Comparison of ENCODE assay signal across 8 cellular contexts in the genomic region with DNA sequence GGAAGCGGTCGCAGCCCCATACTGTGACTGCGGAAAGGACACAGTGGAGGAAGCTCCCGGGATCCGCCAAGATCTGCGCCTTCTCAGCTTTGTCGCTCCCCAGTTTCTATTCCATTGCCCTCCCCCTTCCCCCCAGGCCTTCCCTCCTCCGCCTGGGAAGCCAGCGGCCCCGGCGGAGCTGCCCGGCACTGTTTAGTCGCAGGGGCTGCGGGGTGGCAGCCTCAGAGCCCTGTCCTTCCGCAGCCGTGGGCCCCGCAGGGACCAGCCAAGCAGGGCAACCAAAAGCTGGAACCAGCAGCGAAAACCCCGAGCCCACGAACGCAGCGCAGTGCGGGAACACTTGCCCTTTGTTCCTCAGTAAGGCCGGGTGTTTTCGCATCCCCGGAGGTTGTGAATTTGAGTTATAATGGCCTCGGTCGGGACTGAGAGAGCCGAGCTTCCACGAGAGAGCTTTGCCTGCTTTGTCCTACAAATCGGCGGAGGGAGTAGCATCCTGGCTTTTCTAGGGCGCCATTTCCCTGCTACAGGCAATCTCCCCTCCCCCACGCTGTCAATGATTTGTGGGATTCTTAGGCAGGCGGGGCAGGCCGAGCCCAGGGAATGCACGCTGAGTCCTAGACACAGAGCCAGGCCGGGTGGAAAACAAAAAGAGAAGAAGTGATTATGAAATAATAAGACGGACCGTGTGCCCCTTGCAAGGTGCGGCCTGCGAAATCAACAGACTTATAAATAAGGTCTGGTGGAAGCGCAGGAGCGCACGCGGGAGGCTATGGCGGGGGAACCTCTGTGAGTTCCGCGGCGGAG. TPM values are rescaled to one million over a fixed set of nuclear protein-coding genes. Genes with fewer than 3 reads are reported as not detected.
A peak's percentile ranks its signal among the peaks of the same experiment; 100 is the strongest.
DNase-seq lines count a peak whose midpoint lies in the region; ATAC-seq, FAIRE-seq and TF ChIP-seq lines count a peak whose summit lies in the region.

No MANE protein-coding gene starts in this region.

- POLR2A ChIA-PET in activated B cell treated with CpG ODN at 0.5 μM for 24 hours (lab: Charles Lee): interaction anchor here (1.1 kb wide), 1 partner anchor 9 kb away, joined by 3 read pairs; no protein-coding TSS in a partner anchor

- intact Hi-C loops in activated B cell treated with CpG ODN at 0.5 μM for 24 hours (cut with micrococcal nuclease): loop anchor here (1.0 to 10.0 kb wide), 2 partner anchors 20 to 1607 kb away; no protein-coding TSS in a partner anchor

- CTCF ChIA-PET in activated B cell treated with CpG ODN at 0.5 μM for 24 hours (lab: Charles Lee): interaction anchor here (0.8 kb wide), 1 partner anchor 19 kb away, joined by 3 read pairs; no protein-coding TSS in a partner anchor

- H3K4me3 ChIP-seq in neural progenitor cell: peak overlapping the region; percentile 95

- H3K36me3 Mint-ChIP-seq in activated B cell treated with CpG ODN at 0.5 μM for 24 hours (ENCODE audit: low read depth) (no peaks in the 10 kb centered on the region), neural progenitor cell (peaks cover 5% of the 10 kb centered on the region)

- peak overlapping the region; percentile 87 for H3K4me2 ChIP-seq in neural progenitor cell

- H3K9me3 ChIP-seq in neural progenitor cell (ENCODE audit: low read depth): no peaks in the 10 kb centered on the region

- peaks cover 47% of the 10 kb centered on the region for H3K4me1 Mint-ChIP-seq in activated B cell treated with CpG ODN at 0.5 μM for 24 hours
- peaks cover 48% of the 10 kb centered on the region for H3K4me1 Mint-ChIP-seq in neural progenitor cell

- peaks cover 14% of the 10 kb centered on the region for H4K20me1 ChIP-seq in neural progenitor cell (ENCODE audit: low read depth)

- H3K4me3 Mint-ChIP-seq in activated B cell treated with CpG ODN at 0.5 μM for 24 hours (peak overlapping the region; percentile 21), neural progenitor cell (peak overlapping the region; percentile 98)

- DNase-seq in COR-L47 (lab: John Stamatoyannopoulos, UW): peak; percentile 94
- DNase-seq in NCI-H1417 treated with DMSO at 0.1 percent for 48 hours (lab: John Stamatoyannopoulos, UW): peak; percentile 77
- DNase-seq in activated B cell treated with CpG ODN at 0.5 μM for 24 hours: no peak
- peak; percentile 86 for DNase-seq in glomerular visceral epithelial cell (ENCODE audit: extremely low spot score)
- peak; percentile 92 for DNase-seq in neural progenitor cell (ENCODE audit: low spot score)
- DNase-seq in T-helper 9 cell: no peak
- DNase-seq in GM12892 (ENCODE audit: insufficient read length): no peak

- no peak overlapping the region for H3K27ac ChIP-seq in neural progenitor cell

- H3K9ac ChIP-seq in neural progenitor cell: peak overlapping the region; percentile 1

- peak overlapping the region; percentile 69 for H2AFZ ChIP-seq in neural progenitor cell (replicated peaks)

- no peak for TF ChIP-seq POLR2A in GM12892 (IDR thresholded peaks at IDR 0.05; ENCODE audit: low read depth, low read length)

- peaks cover 22% of the 10 kb centered on the region for H3K4me1 ChIP-seq in neural progenitor cell

- no peak for FAIRE-seq in GM12892 (lab: Jason Lieb, UNC)

- no peaks in the 10 kb centered on the region for H3K36me3 ChIP-seq in neural progenitor cell

- peaks cover 38% of the 10 kb centered on the region for H3F3A ChIP-seq in neural progenitor cell (ENCODE audit: low read depth)

- H3K27me3 ChIP-seq in neural progenitor cell: peaks cover 40% of the 10 kb centered on the region

- peaks cover 11% of the 10 kb centered on the region for H3K79me2 ChIP-seq in neural progenitor cell (ENCODE audit: low read depth)

- ATAC-seq in activated B cell treated with CpG ODN at 0.5 μM for 24 hours (ENCODE audit: low read depth) (no peak), GM18870 (IDR thresholded peaks at IDR 0.05; ENCODE audit: unreplicated experiment) (no peak)

- H3K9me3 Mint-ChIP-seq in activated B cell treated with CpG ODN at 0.5 μM for 24 hours (no peaks in the 10 kb centered on the region), neural progenitor cell (no peaks in the 10 kb centered on the region)

- H3K27ac Mint-ChIP-seq in activated B cell treated with CpG ODN at 0.5 μM for 24 hours (no peak overlapping the region), neural progenitor cell (peak overlapping the region; percentile 86)

- no peak for TF ChIP-seq CTCF in activated B cell treated with CpG ODN at 0.5 μM for 24 hours (IDR thresholded peaks at IDR 0.05)
- TF ChIP-seq CTCF in neural progenitor cell (IDR thresholded peaks at IDR 0.05): no peak

- H3K27me3 Mint-ChIP-seq in activated B cell treated with CpG ODN at 0.5 μM for 24 hours (peaks cover 65% of the 10 kb centered on the region), neural progenitor cell (ENCODE audit: insufficient read depth, low read depth) (peaks cover 6% of the 10 kb centered on the region)

RNA-seq across cellular contexts. Expression of a gene that starts 4.0 kb away (rescaled TPM):
- not detected in 2 replicates for total RNA-seq in activated B cell treated with CpG ODN at 0.5 μM for 24 hours
- total RNA-seq in neural progenitor cell (ENCODE audit: low replicate concordance): 362 and 762 TPM in 2 replicates
- 39.9 TPM for polyA plus RNA-seq in GM12892 (2012; ENCODE audit: missing spikeins)

RNA-seq across cellular contexts. Expression of a gene that starts 27.3 kb away (rescaled TPM):
- 28.7 and 29.9 TPM in 2 replicates for total RNA-seq in activated B cell treated with CpG ODN at 0.5 μM for 24 hours
- 15.2 and 25.3 TPM in 2 replicates for total RNA-seq in neural progenitor cell (ENCODE audit: low replicate concordance)
- polyA plus RNA-seq in GM12892 (2012; ENCODE audit: missing spikeins): 18.9 TPM

Comparison
In these comparisons a context has a peak if more than half of its experiments do, and no peak if none do; other contexts are left out.
1. DNase-seq: peak in COR-L47 (single experiment), NCI-H1417 treated with DMSO at 0.1 percent for 48 hours (single experiment), glomerular visceral epithelial cell (single experiment) and neural progenitor cell (single experiment); none in activated B cell treated with CpG ODN at 0.5 μM for 24 hours (single experiment), T-helper 9 cell (single experiment) and GM12892 (single experiment).
2. RNA of a gene that starts 4.0 kb away (total RNA-seq): 362 to 762 TPM in neural progenitor cell; not detected in activated B cell treated with CpG ODN at 0.5 μM for 24 hours; every median in the first group is over 100 times any median in the second.